Comparison of ENCODE assay signal across 9 cellular contexts in the genomic region with DNA sequence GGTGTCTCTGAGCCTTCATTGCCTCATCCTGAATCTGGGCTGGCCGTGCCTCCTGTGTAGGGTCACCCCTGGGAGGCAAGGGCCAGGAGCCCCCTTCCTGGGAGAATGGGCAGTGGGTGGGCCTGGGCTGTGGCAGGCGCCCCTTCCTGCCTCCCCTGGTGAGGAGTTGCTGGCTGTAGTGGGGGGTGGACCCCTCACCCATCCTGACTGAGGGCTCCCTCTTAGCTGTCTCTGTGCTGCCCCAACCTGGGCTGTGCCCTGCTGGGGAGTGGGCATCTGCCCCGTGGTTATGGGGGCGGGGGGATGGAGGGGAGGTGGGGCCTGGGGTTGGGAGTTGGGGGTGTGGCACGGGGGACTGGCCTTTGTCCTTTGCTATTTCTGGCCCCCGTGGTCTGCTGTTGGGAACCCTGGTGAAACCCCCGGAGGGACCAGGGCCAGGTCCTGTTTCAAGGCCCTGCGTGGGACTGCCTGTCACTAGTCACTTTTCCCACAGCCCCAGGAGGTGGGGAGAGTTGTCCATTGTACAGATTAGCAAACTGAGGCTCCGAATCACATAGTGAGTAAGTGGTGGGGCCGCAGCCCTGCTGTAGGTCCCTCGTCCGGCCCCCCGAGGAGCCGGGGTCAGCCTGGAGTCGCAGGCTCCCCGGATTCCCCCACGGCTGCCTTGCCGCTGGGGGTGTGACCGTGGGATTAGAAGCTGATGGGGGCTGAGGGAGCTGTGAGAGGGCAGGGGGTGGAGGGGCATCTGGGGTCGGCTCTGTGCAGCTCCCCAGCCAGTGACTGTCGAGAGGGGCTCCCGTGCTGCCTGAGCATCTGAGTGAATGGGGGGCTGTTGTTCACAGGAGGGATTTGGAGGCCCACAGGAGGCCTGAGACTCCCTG. TPM values are rescaled to one million over a fixed set of nuclear protein-coding genes. Genes with fewer than 3 reads are reported as not detected.
DNase-seq lines count a peak whose midpoint lies in the region; ATAC-seq, FAIRE-seq and TF ChIP-seq lines count a peak whose summit lies in the region.
"Had no signal": no experiment of that assay in that cellular context is flagged by ENCODE, and none has a peak within 500 bp of the region (broad histone marks: within the 10 kb centered on the region; RNA-seq: fewer than 3 reads in every experiment).

No MANE protein-coding gene starts in this region.

- no peak overlapping the region for H3K27ac Mint-ChIP-seq in Caco-2 (ENCODE audit: unreplicated experiment)

- H3K4me1 Mint-ChIP-seq in Caco-2 (ENCODE audit: low read depth, unreplicated experiment) = peaks cover 6% of the 10 kb centered on the region

- no peak for TF ChIP-seq POLR2A in esophagus muscularis mucosa (IDR thresholded peaks at IDR 0.05; ENCODE audit: low read depth)

- POLR2A ChIA-PET in Caco-2 (lab: Charles Lee) = no interaction called here

- no peak for TF ChIP-seq EP300 in esophagus muscularis mucosa (IDR thresholded peaks at IDR 0.05)

- BruUV-seq in Caco-2 (replicated peaks; lab: Mats Ljungman, UMichigan) = no TSS peak

- no peaks in the 10 kb centered on the region for H3K9me3 Mint-ChIP-seq in Caco-2 (ENCODE audit: unreplicated experiment)

- no peak for FAIRE-seq in pancreas (lab: Jason Lieb, UNC)
- FAIRE-seq: TTC549 had no signal

- no peak for DNase-seq in Caco-2
- no peak for DNase-seq in SJCRH30
- DNase-seq in esophagus muscularis mucosa (ENCODE audit: extremely low spot score) = no peak
- peak in 1 of 6 donors; percentile 74 for DNase-seq in pancreas
- DNase-seq in nucleus accumbens (lab: John Stamatoyannopoulos, UW) = no peak
- no peak for DNase-seq in stimulated activated naive CD4-positive, alpha-beta T cell treated with Interleukin-2 at 50 U/mL for 16 hours (lab: John Stamatoyannopoulos, UW)
- no peak for DNase-seq in mesenteric fat pad (ENCODE audit: low spot score)
- no peak for DNase-seq in Ammon's horn (ENCODE audit: low spot score)

- H3K36me3 ChIP-seq in Caco-2 (ENCODE audit: control insufficient read depth, insufficient read depth, low read length) (peaks cover 2% of the 10 kb centered on the region; the same call in 1 of the 2 replicates), SJCRH30 (peaks cover 12% of the 10 kb centered on the region; the same call in 1 of the 2 replicates), esophagus muscularis mucosa (no peaks in the 10 kb centered on the region), pancreas (no peaks in the 10 kb centered on the region)

- H3K4me1 ChIP-seq in Caco-2 (peaks cover 28% of the 10 kb centered on the region), SJCRH30 (peaks cover 39% of the 10 kb centered on the region), esophagus muscularis mucosa (peaks cover 67 to 91% (median 86%) of the 10 kb centered on the region in 4 donors), pancreas (peaks cover 0 to 4% (median 2%) of the 10 kb centered on the region in 3 donors)

- intact Hi-C loops in Caco-2 (cut with micrococcal nuclease; ENCODE audit: unreplicated experiment) (loop anchor here (5.0 to 10.0 kb wide), 2 partner anchors 77 to 670 kb away; a partner anchor contains a TSS), esophagus muscularis mucosa (cut with DNase I) (no loop called here), pancreas (cut with DNase I) (no loop called here)

- peak overlapping the region; percentile 54 for H3K27ac ChIP-seq in SJCRH30
- peak overlapping the region; percentile 77 to 85 (median 82) for H3K27ac ChIP-seq in esophagus muscularis mucosa (replicated peaks in 1 of 4)
- peak overlapping the region in 3 of 4 donors; percentile 59 to 88 (median 88) for H3K27ac ChIP-seq in pancreas

- H3K9me3 ChIP-seq in Caco-2 (no peaks in the 10 kb centered on the region), SJCRH30 (replicated peaks) (no peaks in the 10 kb centered on the region), esophagus muscularis mucosa (no peaks in the 10 kb centered on the region), pancreas (no peaks in the 10 kb centered on the region)

- ATAC-seq in pancreas = no peak

- peaks cover 6% of the 10 kb centered on the region for H3K36me3 Mint-ChIP-seq in Caco-2 (ENCODE audit: insufficient read depth, unreplicated experiment)

- CTCF ChIA-PET in Caco-2 (lab: Charles Lee) = no interaction called here

- peak overlapping the region; percentile 93 for H3K4me3 Mint-ChIP-seq in Caco-2 (ENCODE audit: unreplicated experiment)

- no peak overlapping the region for H3K4me3 ChIP-seq in Caco-2 (ENCODE audit: low read depth, low read length)
- peak overlapping the region; percentile 98 for H3K4me3 ChIP-seq in SJCRH30
- peak overlapping the region; percentile 82 to 96 (median 88) for H3K4me3 ChIP-seq in esophagus muscularis mucosa
- peak overlapping the region in 1 of 4 donors; percentile 84 for H3K4me3 ChIP-seq in pancreas

- H3K27me3 Mint-ChIP-seq in Caco-2 (ENCODE audit: insufficient read depth, unreplicated experiment) = no peaks in the 10 kb centered on the region

- H3K27me3 ChIP-seq in Caco-2 (replicated peaks; ENCODE audit: control insufficient read depth, insufficient read depth, low read length) = no peaks in the 10 kb centered on the region
- no peaks in the 10 kb centered on the region for H3K27me3 ChIP-seq in SJCRH30
- H3K27me3 ChIP-seq in esophagus muscularis mucosa = no peaks in the 10 kb centered on the region
- H3K27me3 ChIP-seq in pancreas = no peaks in the 10 kb centered on the region

- WGBS in esophagus muscularis mucosa = no CpG with 5 or more reads among the region's 22 CpGs
- 83 to 93% methylated on average over 20 to 22 of the region's 22 CpGs for WGBS in pancreas, 2 donors

- no peak for TF ChIP-seq CTCF in Caco-2 (IDR thresholded peaks at IDR 0.05; ENCODE audit: insufficient read depth in 1 of 2, low read depth in 1 of 2, low read length in 1 of 2, severe bottlenecking in 1 of 2, unreplicated experiment in 1 of 2)
- no peak for TF ChIP-seq CTCF in esophagus muscularis mucosa (IDR thresholded peaks at IDR 0.05)
- no peak for TF ChIP-seq CTCF in pancreas (IDR thresholded peaks at IDR 0.05)

RNA-seq across cellular contexts. Expression of a gene that starts 2.7 kb away (rescaled TPM):
- 57.3 and 58.6 TPM in 2 replicates for total RNA-seq in Caco-2 (2022)
- 54.9 and 58.8 TPM in 2 replicates for total RNA-seq in SJCRH30 (2014; rRNA removed; shearing (Covaris generic))
- total RNA-seq in esophagus muscularis mucosa = 10 to 100 TPM; 17.4 to 25.7 (median 20.2) TPM
- 10 to 100 TPM in 3 of 6 donors, 1 to 10 TPM in 3; 4.9 to 31.9 (median 8.4) TPM for total RNA-seq in pancreas
- 10 to 100 TPM in 1 of 2 donors, 1 to 10 TPM in 1; 6.7 to 10.5 TPM for polyA plus RNA-seq in pancreas
- total RNA-seq in mesenteric fat pad = 107 TPM

RNA-seq across cellular contexts. Expression of a gene that starts 53.5 kb away (rescaled TPM):
- total RNA-seq in Caco-2 (2022) (0.07 and 0.11 TPM in 2 replicates), esophagus muscularis mucosa (1 to 10 TPM in 1 of 4 donors, under 1 TPM in 3; under 0.01 to 1.2 (median 0.53) TPM), pancreas (under 1 TPM in 1 of 6 donors, not detected in 5; 0.19 TPM), mesenteric fat pad (0.16 TPM)
- 0.02 and 0.05 TPM in 2 replicates for total RNA-seq in SJCRH30 (2014; rRNA removed; shearing (Covaris generic))
- polyA plus RNA-seq in pancreas = under 1 TPM; 0.04 to 0.05 TPM
